In genomic region chr5:126368239-126368812, GRCh38 we compare ENCODE assay signal across 15 cellular contexts. TPM values are rescaled to one million over a fixed set of nuclear protein-coding genes. Genes with fewer than 3 reads are reported as not detected.
DNase-seq lines count a peak whose midpoint lies in the region; ATAC-seq and TF ChIP-seq lines count a peak whose summit lies in the region.
"Had no signal": no experiment of that assay in that cellular context is flagged by ENCODE, and none has a peak within 500 bp of the region (broad histone marks: within the 10 kb centered on the region; RNA-seq: fewer than 3 reads in every experiment).

No MANE protein-coding gene starts in this region.

- RAD21 ChIA-PET in HCT116 (lab: Charles Lee; ENCODE audit: low non-redundant PET in 1 of 2, low total read pairs in 2 of 2, uncharacterized antibody in 2 of 2, unreplicated experiment in 2 of 2), result no interaction called here

- no peaks in the 10 kb centered on the region for H3K9me2 ChIP-seq in HCT116 (ENCODE audit: insufficient read depth)

- H3K4me1 ChIP-seq in Caco-2 (peaks cover 53% of the 10 kb centered on the region), HCT116 (ENCODE audit: control insufficient read depth in 1 of 2, insufficient read depth in 2 of 2, low read length in 2 of 2) (peaks cover 26 to 27% of the 10 kb centered on the region in 2 experiments; a peak in 3 of 4 replicates), gastroesophageal sphincter (peaks cover 0 to 15% (median 0%) of the 10 kb centered on the region in 3 donors)

- no peak for TF ChIP-seq EP300 in gastroesophageal sphincter (IDR thresholded peaks at IDR 0.05)

- peak overlapping the region; percentile 32 for H2AFZ ChIP-seq in HCT116 (ENCODE audit: low read depth, low read length, poor library complexity, severe bottlenecking)

- no peak overlapping the region for H3K4me2 ChIP-seq in HCT116 (ENCODE audit: low read length)
- H3K4me2 ChIP-seq: BLaER1 had no signal

- no peaks in the 10 kb centered on the region for H3K9me3 ChIP-seq in Caco-2
- H3K9me3 ChIP-seq in HCT116 (ENCODE audit: control insufficient read depth in 1 of 2, insufficient read depth in 1 of 2, low read depth in 1 of 2, low read length in 2 of 2), result no peaks in the 10 kb centered on the region
- H3K9me3 ChIP-seq in gastroesophageal sphincter, result no peaks in the 10 kb centered on the region
- H3K9me3 ChIP-seq: BLaER1, heart right ventricle, neutrophil had no signal

- peaks cover 28% of the 10 kb centered on the region for H3K4me1 Mint-ChIP-seq in Caco-2 (ENCODE audit: low read depth, unreplicated experiment)

- TF ChIP-seq CTCF in Caco-2 (IDR thresholded peaks at IDR 0.05; ENCODE audit: insufficient read depth in 1 of 2, low read depth in 1 of 2, low read length in 1 of 2, severe bottlenecking in 1 of 2, unreplicated experiment in 1 of 2), result no peak
- TF ChIP-seq CTCF in HCT116 (IDR thresholded peaks at IDR 0.05 in 2 of 3, conservative IDR thresholded peaks at IDR 0.05 in 1 of 3; ENCODE audit: borderline replicate concordance in 1 of 3, insufficient read depth in 1 of 3, low read depth in 2 of 3, low read length in 2 of 3), result no peak
- no peak for TF ChIP-seq CTCF in gastroesophageal sphincter (IDR thresholded peaks at IDR 0.05)

- H3K36me3 Mint-ChIP-seq in Caco-2 (ENCODE audit: insufficient read depth, unreplicated experiment), result no peaks in the 10 kb centered on the region
- H3K36me3 Mint-ChIP-seq: activated CD8-positive, alpha-beta memory T cell treated with anti-CD3 and anti-CD28 coated beads, Interleukin-2, amount 10 ng/mL, durations not matched to agents 7 days and 5 days had no signal

- no peak overlapping the region for H3K9ac ChIP-seq in HCT116 (ENCODE audit: low read length)
- H3K9ac ChIP-seq: BLaER1 had no signal

- no peaks in the 10 kb centered on the region for H4K20me1 ChIP-seq in HCT116 (ENCODE audit: insufficient read depth)
- H4K20me1 ChIP-seq: BLaER1 had no signal

- H3K36me3 ChIP-seq in Caco-2 (ENCODE audit: control insufficient read depth, insufficient read depth, low read length), result no peaks in the 10 kb centered on the region
- no peaks in the 10 kb centered on the region for H3K36me3 ChIP-seq in HCT116 (ENCODE audit: control insufficient read depth in 1 of 2, insufficient read depth in 2 of 2, low read length in 2 of 2)
- H3K36me3 ChIP-seq in gastroesophageal sphincter, result no peaks in the 10 kb centered on the region
- H3K36me3 ChIP-seq: BLaER1, heart right ventricle, neutrophil had no signal

- 70 to 77% methylated on average over 2 of the region's 2 CpGs for WGBS in gastroesophageal sphincter (ENCODE audit: low coverage in 1 of 2), 2 donors

- H3K27ac ChIP-seq in HCT116 (ENCODE audit: low read depth, low read length) (no peak overlapping the region), gastroesophageal sphincter (no peak overlapping the region)
- H3K27ac ChIP-seq: BLaER1, heart right ventricle, neutrophil had no signal

- no peak overlapping the region for H3K4me3 Mint-ChIP-seq in Caco-2 (ENCODE audit: unreplicated experiment)
- H3K4me3 Mint-ChIP-seq: activated CD8-positive, alpha-beta memory T cell treated with anti-CD3 and anti-CD28 coated beads, Interleukin-2, amount 10 ng/mL, durations not matched to agents 7 days and 5 days had no signal

- H3K27me3 Mint-ChIP-seq in Caco-2 (ENCODE audit: insufficient read depth, unreplicated experiment), result no peaks in the 10 kb centered on the region
- H3K27me3 Mint-ChIP-seq: activated CD8-positive, alpha-beta memory T cell treated with anti-CD3 and anti-CD28 coated beads, Interleukin-2, amount 10 ng/mL, durations not matched to agents 7 days and 5 days had no signal

- no peaks in the 10 kb centered on the region for H3K79me2 ChIP-seq in HCT116 (ENCODE audit: insufficient read depth, low read length)

- POLR2A ChIA-PET in Caco-2 (lab: Charles Lee), result no interaction called here
- POLR2A ChIA-PET in HCT116 (lab: Charles Lee), result no interaction called here

- peak; percentile 61 to 73 for DNase-seq in Caco-2
- no peak for DNase-seq in HCT116 (ENCODE audit: low read depth, low spot score)
- peak; percentile 20 to 44 for DNase-seq in SHP77 (lab: John Stamatoyannopoulos, UW)
- peak; percentile 44 for DNase-seq in kidney glomerular epithelial cell (lab: John Stamatoyannopoulos, UW)
- no peak for DNase-seq in NK-92 (lab: John Stamatoyannopoulos, UW; ENCODE audit: unreplicated experiment)
- no peak for DNase-seq in NCI-H1436 treated with DMSO at 0.1 percent for 48 hours (lab: John Stamatoyannopoulos, UW)
- DNase-seq: activated CD8-positive, alpha-beta memory T cell treated with anti-CD3 and anti-CD28 coated beads, Interleukin-2, amount 10 ng/mL, durations not matched to agents 7 days and 5 days; caudate nucleus; heart right ventricle; Kasumi-1 had no signal

- no peak overlapping the region for H3K4me3 ChIP-seq in Caco-2 (ENCODE audit: low read depth, low read length)
- H3K4me3 ChIP-seq in HCT116 (replicated peaks in 1 of 2; ENCODE audit: low read depth in 1 of 2, low read length in 2 of 2), result no peak overlapping the region
- no peak overlapping the region for H3K4me3 ChIP-seq in gastroesophageal sphincter
- H3K4me3 ChIP-seq: BLaER1, heart right ventricle had no signal

- BruUV-seq in Caco-2 (replicated peaks; lab: Mats Ljungman, UMichigan) (no TSS peak), HCT116 (replicated peaks; lab: Mats Ljungman, UMichigan) (no TSS peak)

- CTCF ChIA-PET in Caco-2 (lab: Charles Lee) (no interaction called here), HCT116 (lab: Charles Lee) (interaction anchor here (0.6 kb wide), 1 partner anchor 307 kb away, joined by 3 read pairs; no protein-coding TSS in a partner anchor)

- TF ChIP-seq POLR2A in HCT116 (IDR thresholded peaks at IDR 0.05; ENCODE audit: borderline replicate concordance, extremely low read depth, insufficient read depth, insufficient read length), result no peak
- TF ChIP-seq POLR2A in gastroesophageal sphincter (IDR thresholded peaks at IDR 0.05), result no peak

- TF ChIP-seq RAD21 in HCT116 (IDR thresholded peaks at IDR 0.05; ENCODE audit: low read depth), result no peak

- no peak overlapping the region for H3K27ac Mint-ChIP-seq in Caco-2 (ENCODE audit: unreplicated experiment)
- H3K27ac Mint-ChIP-seq: activated CD8-positive, alpha-beta memory T cell treated with anti-CD3 and anti-CD28 coated beads, Interleukin-2, amount 10 ng/mL, durations not matched to agents 7 days and 5 days had no signal

- ATAC-seq in HCT116, result no peak
- ATAC-seq in gastroesophageal sphincter, result no peak
- no peak for ATAC-seq in HG02973 (IDR thresholded peaks at IDR 0.05; ENCODE audit: unreplicated experiment)
- ATAC-seq: activated CD8-positive, alpha-beta memory T cell treated with anti-CD3 and anti-CD28 coated beads, Interleukin-2, amount 10 ng/mL, durations not matched to agents 7 days and 5 days; Right ventricle myocardium inferior had no signal

- H3K27me3 ChIP-seq in Caco-2 (replicated peaks; ENCODE audit: control insufficient read depth, insufficient read depth, low read length), result no peaks in the 10 kb centered on the region
- no peaks in the 10 kb centered on the region for H3K27me3 ChIP-seq in HCT116 (ENCODE audit: insufficient read depth, low read length)
- H3K27me3 ChIP-seq in gastroesophageal sphincter, result no peaks in the 10 kb centered on the region
- H3K27me3 ChIP-seq: BLaER1, heart right ventricle, neutrophil had no signal

- intact Hi-C loops in Caco-2 (cut with micrococcal nuclease; ENCODE audit: unreplicated experiment) (loop anchor here (5.0 kb wide), 1 partner anchor 104 kb away; no protein-coding TSS in a partner anchor), HCT116 (cut with micrococcal nuclease) (no loop called here)

- H3K9me3 Mint-ChIP-seq in Caco-2 (ENCODE audit: unreplicated experiment), result peaks cover 7% of the 10 kb centered on the region

TF ChIP-seq in HCT116, 20 proteins besides CTCF, POLR2A, EP300 and RAD21 (continues in another document):
- TF ChIP-seq MAX (IDR thresholded peaks at IDR 0.05), result no peak
- TF ChIP-seq EZH2phosphoT487 (IDR thresholded peaks at IDR 0.05; ENCODE audit: borderline replicate concordance), result no peak
- no peak for TF ChIP-seq TCF7L2 (IDR thresholded peaks at IDR 0.05; ENCODE audit: borderline replicate concordance, extremely low read depth, insufficient read depth, insufficient read length)
- no peak for TF ChIP-seq SIN3A (IDR thresholded peaks at IDR 0.05; ENCODE audit: low read depth)
- no peak for TF ChIP-seq ELF1 (IDR thresholded peaks at IDR 0.05; ENCODE audit: borderline replicate concordance, low read depth)
- TF ChIP-seq CBX3 (IDR thresholded peaks at IDR 0.05; ENCODE audit: low read depth), result no peak
- no peak for TF ChIP-seq ZFX (IDR thresholded peaks at IDR 0.05)
- no peak for TF ChIP-seq POLR2AphosphoS5 (IDR thresholded peaks at IDR 0.05; ENCODE audit: low read depth, low read length)
- TF ChIP-seq EZH2 (IDR thresholded peaks at IDR 0.05), result no peak
- no peak for TF ChIP-seq JUND (IDR thresholded peaks at IDR 0.05)
- no peak for TF ChIP-seq ATF3 (IDR thresholded peaks at IDR 0.05)
- TF ChIP-seq YY1 (IDR thresholded peaks at IDR 0.05; ENCODE audit: extremely low read depth, insufficient replicate concordance, low read depth, low read length), result no peak

RNA-seq across cellular contexts. Expression of gene GRAMD2B, which starts 54.9 kb away (rescaled TPM):
- total RNA-seq in Caco-2 (2022), result 3.0 TPM in 2 replicates
- total RNA-seq in HCT116 (2021; ENCODE audit: unreplicated experiment), result 7.2 TPM
- 3.2 and 3.3 TPM in 2 replicates for polyA plus RNA-seq in HCT116 (2012)
- 10 to 100 TPM; 47.7 to 66.0 (median 53.2) TPM for total RNA-seq in gastroesophageal sphincter

Comparison
In these comparisons a context has a peak if more than half of its experiments do, and no peak if none do; other contexts are left out.
1. DNase-seq: peak in Caco-2 (2 of 2), SHP77 (2 of 2) and kidney glomerular epithelial cell (single experiment); none in HCT116 (single experiment), NK-92 (single experiment) and NCI-H1436 treated with DMSO at 0.1 percent for 48 hours (single experiment).